ENCODE assay signal across 17 cellular contexts in the genomic region with DNA sequence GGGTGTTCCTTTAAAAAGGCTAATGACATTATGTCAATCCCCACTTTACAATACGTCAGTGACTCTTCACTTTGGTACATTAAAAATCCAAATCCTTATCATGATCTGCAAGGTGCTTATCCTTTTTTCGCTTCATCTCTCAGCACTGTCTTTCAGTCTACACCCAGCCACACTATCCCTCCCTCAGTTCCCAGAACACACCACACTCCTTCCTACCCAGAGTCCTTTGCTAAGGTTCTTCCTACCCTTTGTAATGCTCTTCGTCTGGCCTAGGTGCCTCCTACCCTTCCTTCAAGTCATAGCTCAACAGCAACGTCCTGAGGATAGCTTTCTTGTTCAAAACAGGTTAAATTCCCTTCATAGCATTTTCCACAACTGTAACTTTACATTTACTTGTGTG.
DNase-seq lines count a peak whose midpoint lies in the region; ATAC-seq and TF ChIP-seq lines count a peak whose summit lies in the region.
"Had no signal": no experiment of that assay in that cellular context is flagged by ENCODE, and none has a peak within 500 bp of the region (broad histone marks: within the 10 kb centered on the region; RNA-seq: fewer than 3 reads in every experiment).

No MANE protein-coding gene starts in this region.

- peak overlapping the region; percentile 29 to 86 for H2BK12ac ChIP-seq in mesenchymal stem cell (ENCODE audit: low read length in 2 of 2)

- peaks cover 91% of the 10 kb centered on the region for H3K4me1 ChIP-seq in A673 (ENCODE audit: insufficient read depth, low read length, poor library complexity, severe bottlenecking)
- H3K4me1 ChIP-seq in mesenchymal stem cell (ENCODE audit: control insufficient read depth, insufficient read depth, low read depth, low read length) = peaks cover 25% of the 10 kb centered on the region

- no peaks in the 10 kb centered on the region for H3K27me3 Mint-ChIP-seq in stimulated activated naive B cell treated with anti-CD40 and anti-IgM and Interleukin-4, amounts not matched to agents 10 μg/mL and 1 μg/mL and 100 μg/mL, for 72 hours
- H3K27me3 Mint-ChIP-seq: CD4-positive, alpha-beta T cell had no signal

- H3K14ac ChIP-seq in mesenchymal stem cell (ENCODE audit: low read length in 2 of 2) = peak overlapping the region in 1 of 2 experiments; percentile 89

- WGBS in mesenchymal stem cell = 91% methylated on average over 4 of the region's 4 CpGs

- H2AFZ ChIP-seq in mesenchymal stem cell (ENCODE audit: low read depth, low read length) = no peak overlapping the region

- intact Hi-C loops in A673 (cut with micrococcal nuclease; ENCODE audit: unreplicated experiment) = loop anchor here (10.0 kb wide), 1 partner anchor 200 kb away; no protein-coding TSS in a partner anchor

- no peak overlapping the region for H3K9ac ChIP-seq in mesenchymal stem cell (ENCODE audit: low read length)

- DNase-seq in A673 (ENCODE audit: low spot score) (no peak), DMS79 (lab: John Stamatoyannopoulos, UW) (peak; percentile 58), NCI-H82 treated with DMSO at 0.1 percent for 48 hours (lab: John Stamatoyannopoulos, UW; ENCODE audit: unreplicated experiment) (peak; percentile 48), mesenchymal stem cell (no peak), mesenteric fat pad (ENCODE audit: low spot score) (no peak)
- DNase-seq in stimulated activated CD8-positive, alpha-beta memory T cell treated with anti-CD3 and anti-CD28 coated beads, Interleukin-4, amount 100 ng/mL, for 48 hours = no peak
- no peak for DNase-seq in stimulated activated naive B cell treated with anti-CD40 and anti-IgM and Interleukin-4, amounts not matched to agents 10 μg/mL and 1 μg/mL and 100 μg/mL, for 72 hours
- DNase-seq: BE2C; Caco-2; CD4-positive, alpha-beta T cell; DMS 273 treated with DMSO at 0.1 percent for 48 hours; NCI-H1694; NCI-H2081; Peyer's patch had no signal

- H3K27me3 ChIP-seq in A673 (replicated peaks; ENCODE audit: insufficient read depth, low read depth, low read length, poor library complexity) (no peaks in the 10 kb centered on the region), mesenchymal stem cell (ENCODE audit: control insufficient read depth in 1 of 2, insufficient read depth in 1 of 2, low read length in 2 of 2) (no peaks in the 10 kb centered on the region)
- H3K27me3 ChIP-seq: BE2C, Peyer's patch had no signal

- H3K9me3 ChIP-seq in A673 (ENCODE audit: low read depth, low read length, poor library complexity, severe bottlenecking) (no peaks in the 10 kb centered on the region), mesenchymal stem cell (ENCODE audit: control insufficient read depth, low read length) (no peaks in the 10 kb centered on the region)
- H3K9me3 ChIP-seq: BE2C, Caco-2, HAP-1, Peyer's patch had no signal

- ATAC-seq in stimulated activated naive B cell treated with anti-CD40 and anti-IgM and Interleukin-4, amounts not matched to agents 10 μg/mL and 1 μg/mL and 100 μg/mL, for 72 hours (replicated peaks) = no peak
- ATAC-seq in activated CD4-positive, CD25-positive, alpha-beta regulatory T cell treated with anti-CD3 and anti-CD28 coated beads, Interleukin-2, amount 50 U/mL, for 24 hours = no peak
- ATAC-seq: SK-N-SH treated with all-trans-retinoic acid at 6 μM for 48 hours had no signal

- no peak overlapping the region for H2BK5ac ChIP-seq in mesenchymal stem cell (ENCODE audit: low read depth, low read length, poor library complexity, severe bottlenecking)

- H3K4me2 ChIP-seq in mesenchymal stem cell (ENCODE audit: low read length, poor library complexity, severe bottlenecking) = no peak overlapping the region

- peaks cover 13% of the 10 kb centered on the region for H3K79me1 ChIP-seq in mesenchymal stem cell (replicated peaks; ENCODE audit: low read length, poor library complexity, severe bottlenecking)

- H3K23ac ChIP-seq in mesenchymal stem cell (ENCODE audit: low read length in 2 of 2) = peak overlapping the region in 1 of 2 experiments; percentile 59

- H3K36me3 ChIP-seq in A673 (ENCODE audit: insufficient read depth, low read length, poor library complexity, severe bottlenecking) (no peaks in the 10 kb centered on the region), mesenchymal stem cell (ENCODE audit: control insufficient read depth in 1 of 2, insufficient read depth in 2 of 2, low read depth in 1 of 2, low read length in 2 of 2) (no peaks in the 10 kb centered on the region)
- H3K36me3 ChIP-seq: BE2C, HAP-1, Peyer's patch had no signal

- peak overlapping the region in 1 of 2 experiments; percentile 56 for H3K4ac ChIP-seq in mesenchymal stem cell (ENCODE audit: low read depth in 1 of 2, low read length in 2 of 2)

- no peaks in the 10 kb centered on the region for H3K36me3 Mint-ChIP-seq in stimulated activated naive B cell treated with anti-CD40 and anti-IgM and Interleukin-4, amounts not matched to agents 10 μg/mL and 1 μg/mL and 100 μg/mL, for 72 hours

- no peak overlapping the region for H2BK120ac ChIP-seq in mesenchymal stem cell (ENCODE audit: low read depth, low read length)

- H3K4me1 Mint-ChIP-seq in stimulated activated naive B cell treated with anti-CD40 and anti-IgM and Interleukin-4, amounts not matched to agents 10 μg/mL and 1 μg/mL and 100 μg/mL, for 72 hours = peaks cover 0 to 30% of the 10 kb centered on the region in 2 donors

- H2BK15ac ChIP-seq in mesenchymal stem cell (ENCODE audit: low read depth, poor library complexity, severe bottlenecking) = no peak overlapping the region

- peak overlapping the region in 1 of 2 experiments; percentile 49 for H3K18ac ChIP-seq in mesenchymal stem cell (ENCODE audit: low read depth in 1 of 2, low read length in 2 of 2)

- TF ChIP-seq CTCF in A673 (conservative IDR thresholded peaks at IDR 0.05; ENCODE audit: low read depth, low read length) = no peak

- H3K27ac Mint-ChIP-seq in stimulated activated naive B cell treated with anti-CD40 and anti-IgM and Interleukin-4, amounts not matched to agents 10 μg/mL and 1 μg/mL and 100 μg/mL, for 72 hours = no peak overlapping the region
- H3K27ac Mint-ChIP-seq: CD4-positive, alpha-beta T cell had no signal

- H3K4me3 ChIP-seq in A673 (ENCODE audit: low read depth, low read length, poor library complexity, severe bottlenecking) (no peak overlapping the region), mesenchymal stem cell (ENCODE audit: insufficient read depth in 1 of 2, low read depth in 1 of 2, low read length in 2 of 2) (no peak overlapping the region)
- H3K4me3 ChIP-seq: HAP-1, Peyer's patch had no signal

- H3K27ac ChIP-seq in A673 (ENCODE audit: low read depth, low read length, poor library complexity, severe bottlenecking) (peak overlapping the region; percentile 94), mesenchymal stem cell (ENCODE audit: low read length, poor library complexity, severe bottlenecking) (no peak overlapping the region)

- H3K9me3 Mint-ChIP-seq in stimulated activated naive B cell treated with anti-CD40 and anti-IgM and Interleukin-4, amounts not matched to agents 10 μg/mL and 1 μg/mL and 100 μg/mL, for 72 hours = no peaks in the 10 kb centered on the region
- H3K9me3 Mint-ChIP-seq: CD4-positive, alpha-beta T cell had no signal

- no peak overlapping the region for H4K8ac ChIP-seq in mesenchymal stem cell (ENCODE audit: low read length)

- CTCF ChIA-PET in A673 (lab: Charles Lee) = no interaction called here

- H2AK5ac ChIP-seq in mesenchymal stem cell (ENCODE audit: low read length, severe bottlenecking) = peak overlapping the region; percentile 90

- no peak overlapping the region for H3K4me3 Mint-ChIP-seq in stimulated activated naive B cell treated with anti-CD40 and anti-IgM and Interleukin-4, amounts not matched to agents 10 μg/mL and 1 μg/mL and 100 μg/mL, for 72 hours
- H3K4me3 Mint-ChIP-seq: CD4-positive, alpha-beta T cell had no signal

- POLR2A ChIA-PET in A673 (lab: Charles Lee; ENCODE audit: low non-redundant PET) = no interaction called here

- no TSS peak for BruUV-seq in A673 (replicated peaks; lab: Mats Ljungman, UMichigan)

- H4K91ac ChIP-seq in mesenchymal stem cell (ENCODE audit: low read length) = no peak overlapping the region

Comparison
In these comparisons a context has a peak if more than half of its experiments do, and no peak if none do; other contexts are left out.
1. DNase-seq: peak in DMS79 (single experiment) and NCI-H82 treated with DMSO at 0.1 percent for 48 hours (single experiment); none in A673 (single experiment), mesenchymal stem cell (single experiment), stimulated activated CD8-positive, alpha-beta memory T cell treated with anti-CD3 and anti-CD28 coated beads, Interleukin-4, amount 100 ng/mL, for 48 hours (single experiment), stimulated activated naive B cell treated with anti-CD40 and anti-IgM and Interleukin-4, amounts not matched to agents 10 μg/mL and 1 μg/mL and 100 μg/mL, for 72 hours (single experiment) and mesenteric fat pad (single experiment).